In genomic region chr16:70685061-70685937, GRCh38 we compare ENCODE assay signal across 8 cellular contexts. TPM values are rescaled to one million over a fixed set of nuclear protein-coding genes. Genes with fewer than 3 reads are reported as not detected.
DNase-seq lines count a peak whose midpoint lies in the region; ATAC-seq and TF ChIP-seq lines count a peak whose summit lies in the region.

No MANE protein-coding gene starts in this region.

- no peak for TF ChIP-seq EP300 in suprapubic skin (IDR thresholded peaks at IDR 0.05)

- no peak for TF ChIP-seq CTCF in suprapubic skin (IDR thresholded peaks at IDR 0.05)

- peak overlapping the region; percentile 65 for H3K4me3 Mint-ChIP-seq in activated T-cell treated with anti-CD3 and anti-CD28 coated beads, Interleukin-2, amount 50 U/mL, for 24 hours
- H3K4me3 Mint-ChIP-seq in activated T-helper 1 cell treated with anti-CD3 and anti-CD28 coated beads, Interleukin-12 subunit alpha, Interleukin-12 subunit beta, Interleukin-2, Interleukin-4 antibody, amounts not matched to agents 30 ng/mL and 10 ng/mL and 1 ng/mL, durations not matched to agents 14 hours and 24 hours and 36 hours: no peak overlapping the region

- peak; percentile 47 for DNase-seq in activated T-cell treated with anti-CD3 and anti-CD28 coated beads, Interleukin-2, amount 50 U/mL, for 24 hours
- DNase-seq in activated T-cell treated with anti-CD3 and anti-CD28 coated beads for 4 hours: no peak
- DNase-seq in astrocyte of the hippocampus (ENCODE audit: low read depth, low spot score): peak; percentile 42
- peak; percentile 42 for DNase-seq in kidney tubule cell (ENCODE audit: low spot score)
- DNase-seq in suprapubic skin (ENCODE audit: low spot score in 2 of 2): no peak
- DNase-seq in activated T-helper 1 cell treated with anti-CD3 and anti-CD28 coated beads, Interleukin-12 subunit alpha, Interleukin-12 subunit beta, Interleukin-2, Interleukin-4 antibody, amounts not matched to agents 30 ng/mL and 10 ng/mL and 1 ng/mL, durations not matched to agents 14 hours and 24 hours and 36 hours (ENCODE audit: low spot score): no peak
- DNase-seq in effector memory CD4-positive, alpha-beta T cell: no peak

- ATAC-seq in HG02623 (IDR thresholded peaks at IDR 0.05; ENCODE audit: unreplicated experiment): no peak

- no peak overlapping the region for H3K27ac Mint-ChIP-seq in activated T-cell treated with anti-CD3 and anti-CD28 coated beads, Interleukin-2, amount 50 U/mL, for 24 hours
- no peak overlapping the region for H3K27ac Mint-ChIP-seq in activated T-helper 1 cell treated with anti-CD3 and anti-CD28 coated beads, Interleukin-12 subunit alpha, Interleukin-12 subunit beta, Interleukin-2, Interleukin-4 antibody, amounts not matched to agents 30 ng/mL and 10 ng/mL and 1 ng/mL, durations not matched to agents 14 hours and 24 hours and 36 hours

- no peaks in the 10 kb centered on the region for H3K27me3 ChIP-seq in suprapubic skin
- peaks cover 12% of the 10 kb centered on the region for H3K27me3 ChIP-seq in effector memory CD4-positive, alpha-beta T cell (replicated peaks; ENCODE audit: control insufficient read depth, insufficient read depth, low read length, poor library complexity, severe bottlenecking)

- H3K36me3 Mint-ChIP-seq in activated T-cell treated with anti-CD3 and anti-CD28 coated beads, Interleukin-2, amount 50 U/mL, for 24 hours (ENCODE audit: low read depth): no peaks in the 10 kb centered on the region
- H3K36me3 Mint-ChIP-seq in activated T-helper 1 cell treated with anti-CD3 and anti-CD28 coated beads, Interleukin-12 subunit alpha, Interleukin-12 subunit beta, Interleukin-2, Interleukin-4 antibody, amounts not matched to agents 30 ng/mL and 10 ng/mL and 1 ng/mL, durations not matched to agents 14 hours and 24 hours and 36 hours (ENCODE audit: low read depth): no peaks in the 10 kb centered on the region

- H3K36me3 ChIP-seq in suprapubic skin: peaks cover 2% of the 10 kb centered on the region
- H3K36me3 ChIP-seq in effector memory CD4-positive, alpha-beta T cell (ENCODE audit: control insufficient read depth, insufficient read depth, low read length): no peaks in the 10 kb centered on the region

- H3K9me3 Mint-ChIP-seq in activated T-cell treated with anti-CD3 and anti-CD28 coated beads, Interleukin-2, amount 50 U/mL, for 24 hours: no peaks in the 10 kb centered on the region
- no peaks in the 10 kb centered on the region for H3K9me3 Mint-ChIP-seq in activated T-helper 1 cell treated with anti-CD3 and anti-CD28 coated beads, Interleukin-12 subunit alpha, Interleukin-12 subunit beta, Interleukin-2, Interleukin-4 antibody, amounts not matched to agents 30 ng/mL and 10 ng/mL and 1 ng/mL, durations not matched to agents 14 hours and 24 hours and 36 hours

- 3% methylated on average over 18 of the region's 90 CpGs for WGBS in suprapubic skin

- no peak for TF ChIP-seq POLR2A in suprapubic skin (IDR thresholded peaks at IDR 0.05)

- peaks cover 38% of the 10 kb centered on the region for H3K27me3 Mint-ChIP-seq in activated T-cell treated with anti-CD3 and anti-CD28 coated beads, Interleukin-2, amount 50 U/mL, for 24 hours
- peaks cover 25% of the 10 kb centered on the region for H3K27me3 Mint-ChIP-seq in activated T-helper 1 cell treated with anti-CD3 and anti-CD28 coated beads, Interleukin-12 subunit alpha, Interleukin-12 subunit beta, Interleukin-2, Interleukin-4 antibody, amounts not matched to agents 30 ng/mL and 10 ng/mL and 1 ng/mL, durations not matched to agents 14 hours and 24 hours and 36 hours (ENCODE audit: insufficient read depth)

- peaks cover 94% of the 10 kb centered on the region for H3K4me1 ChIP-seq in suprapubic skin
- H3K4me1 ChIP-seq in effector memory CD4-positive, alpha-beta T cell (ENCODE audit: control insufficient read depth, insufficient read depth, low read length, poor library complexity, severe bottlenecking): peaks cover 3% of the 10 kb centered on the region

- intact Hi-C loops in activated T-helper 1 cell treated with anti-CD3 and anti-CD28 coated beads, Interleukin-12 subunit alpha, Interleukin-12 subunit beta, Interleukin-2, Interleukin-4 antibody, amounts not matched to agents 30 ng/mL and 10 ng/mL and 1 ng/mL, durations not matched to agents 14 hours and 24 hours and 36 hours (cut with micrococcal nuclease): no loop called here

- peak overlapping the region; percentile 91 for H3K27ac ChIP-seq in suprapubic skin
- H3K27ac ChIP-seq in effector memory CD4-positive, alpha-beta T cell (ENCODE audit: insufficient read depth, low read length, poor library complexity, severe bottlenecking): no peak overlapping the region

- H3K4me1 Mint-ChIP-seq in activated T-cell treated with anti-CD3 and anti-CD28 coated beads, Interleukin-2, amount 50 U/mL, for 24 hours (ENCODE audit: low read depth): peaks cover 11% of the 10 kb centered on the region
- H3K4me1 Mint-ChIP-seq in activated T-helper 1 cell treated with anti-CD3 and anti-CD28 coated beads, Interleukin-12 subunit alpha, Interleukin-12 subunit beta, Interleukin-2, Interleukin-4 antibody, amounts not matched to agents 30 ng/mL and 10 ng/mL and 1 ng/mL, durations not matched to agents 14 hours and 24 hours and 36 hours (ENCODE audit: low read depth): no peaks in the 10 kb centered on the region

- peak overlapping the region; percentile 85 for H3K4me3 ChIP-seq in suprapubic skin
- no peak overlapping the region for H3K4me3 ChIP-seq in effector memory CD4-positive, alpha-beta T cell (ENCODE audit: insufficient read depth, low read depth, low read length, poor library complexity, severe bottlenecking)

- H3K9me3 ChIP-seq in suprapubic skin: no peaks in the 10 kb centered on the region
- no peaks in the 10 kb centered on the region for H3K9me3 ChIP-seq in effector memory CD4-positive, alpha-beta T cell (ENCODE audit: control insufficient read depth, low read length)

RNA-seq across cellular contexts. Expression of gene MTSS2, which starts 0.6 kb away (rescaled TPM):
- total RNA-seq in suprapubic skin: 10 to 100 TPM; 30.1 to 58.7 (median 42.6) TPM
- total RNA-seq in activated T-helper 1 cell treated with anti-CD3 and anti-CD28 coated beads, Interleukin-12 subunit alpha, Interleukin-12 subunit beta, Interleukin-2, Interleukin-4 antibody, amounts not matched to agents 30 ng/mL and 10 ng/mL and 1 ng/mL, durations not matched to agents 14 hours and 24 hours and 36 hours: 2.0 and 3.5 TPM in 2 replicates

RNA-seq across cellular contexts. Expression of gene IL34, which starts 38.9 kb away (rescaled TPM):
- 100 to 1,000 TPM in 1 of 4 donors, 10 to 100 TPM in 3; 64.2 to 187 (median 92.5) TPM for total RNA-seq in suprapubic skin
- not detected in 2 replicates for total RNA-seq in activated T-helper 1 cell treated with anti-CD3 and anti-CD28 coated beads, Interleukin-12 subunit alpha, Interleukin-12 subunit beta, Interleukin-2, Interleukin-4 antibody, amounts not matched to agents 30 ng/mL and 10 ng/mL and 1 ng/mL, durations not matched to agents 14 hours and 24 hours and 36 hours

Comparison
In these comparisons a context has a peak if more than half of its experiments do, and no peak if none do; other contexts are left out.
1. DNase-seq: peak in activated T-cell treated with anti-CD3 and anti-CD28 coated beads, Interleukin-2, amount 50 U/mL, for 24 hours (single experiment), astrocyte of the hippocampus (single experiment) and kidney tubule cell (single experiment); none in activated T-cell treated with anti-CD3 and anti-CD28 coated beads for 4 hours (single experiment), suprapubic skin (0 of 2), activated T-helper 1 cell treated with anti-CD3 and anti-CD28 coated beads, Interleukin-12 subunit alpha, Interleukin-12 subunit beta, Interleukin-2, Interleukin-4 antibody, amounts not matched to agents 30 ng/mL and 10 ng/mL and 1 ng/mL, durations not matched to agents 14 hours and 24 hours and 36 hours (single experiment) and effector memory CD4-positive, alpha-beta T cell (0 of 3).
2. RNA of gene IL34, which starts 38.9 kb away (total RNA-seq): 64.2 to 187 TPM in suprapubic skin; not detected in activated T-helper 1 cell treated with anti-CD3 and anti-CD28 coated beads, Interleukin-12 subunit alpha, Interleukin-12 subunit beta, Interleukin-2, Interleukin-4 antibody, amounts not matched to agents 30 ng/mL and 10 ng/mL and 1 ng/mL, durations not matched to agents 14 hours and 24 hours and 36 hours; every median in the first group is over 10 times any median in the second.